30 cellular contexts compared by ENCODE assay signal in the genomic region with DNA sequence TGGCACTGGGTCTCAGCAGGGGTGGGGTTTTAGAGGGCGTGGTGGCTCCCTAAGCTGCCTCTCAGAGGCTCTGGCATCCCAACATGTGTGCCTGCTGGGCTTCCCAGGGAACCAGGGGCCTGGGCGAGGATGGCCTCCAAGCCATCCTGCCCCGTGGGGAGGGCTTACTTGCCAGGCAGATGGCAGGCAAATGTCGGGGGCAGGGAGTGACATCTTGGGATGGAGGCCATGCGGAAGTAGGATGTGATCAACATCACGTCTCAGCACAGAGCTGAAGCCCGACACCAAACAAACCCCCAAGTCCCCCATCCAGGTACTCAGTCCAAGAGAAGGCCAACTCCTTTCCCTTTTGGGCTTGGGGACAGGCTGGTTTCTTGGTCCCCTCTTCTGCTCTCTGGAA. TPM values are rescaled to one million over a fixed set of nuclear protein-coding genes. Genes with fewer than 3 reads are reported as not detected.
DNase-seq lines count a peak whose midpoint lies in the region; ATAC-seq, FAIRE-seq and TF ChIP-seq lines count a peak whose summit lies in the region.
"Had no signal": no experiment of that assay in that cellular context is flagged by ENCODE, and none has a peak within 500 bp of the region (broad histone marks: within the 10 kb centered on the region; RNA-seq: fewer than 3 reads in every experiment).

No MANE protein-coding gene starts in this region.

- peak; percentile 63 for DNase-seq in DMS 273 (lab: John Stamatoyannopoulos, UW; ENCODE audit: unreplicated experiment)
- no peak for DNase-seq in DMS 273 treated with DMSO at 0.1 percent for 48 hours (lab: John Stamatoyannopoulos, UW)
- DNase-seq in RWPE2 (ENCODE audit: low spot score), result peak; percentile 23
- DNase-seq in kidney, result peak; percentile 61
- no peak for DNase-seq in tibial nerve (ENCODE audit: low spot score in 2 of 2)
- no peak for DNase-seq in SHP77 (lab: John Stamatoyannopoulos, UW)
- DNase-seq: BE2C; CD4-positive, CD25-positive, alpha-beta regulatory T cell; GDM1; HFFc6; Kasumi-1; MV-4-11; NCI-H1105; NCI-H1436 treated with DMSO at 0.1 percent for 48 hours; NCI-H187 treated with DMSO at 0.1 percent for 48 hours; NCI-H2171 treated with DMSO at 0.1 percent for 48 hours; NCI-H748 treated with DMSO at 0.1 percent for 48 hours; NK-92 treated with Interleukin-12 subunit alpha and Interleukin-12 subunit beta, amount 100 ng/mL, for 24 hours; PC-3; RPMI8226; SIG-M5 had no signal

- intact Hi-C loops in kidney (cut with DNase I), result no loop called here

- no peak for TF ChIP-seq CTCF in RWPE2 (IDR thresholded peaks at IDR 0.05; ENCODE audit: poor library complexity, severe bottlenecking)
- TF ChIP-seq CTCF in kidney (IDR thresholded peaks at IDR 0.05; ENCODE audit: borderline replicate concordance, extremely low read depth, insufficient read depth), result no peak
- no peak for TF ChIP-seq CTCF in tibial nerve (IDR thresholded peaks at IDR 0.05)

- whole genome bisulfite sequencing in tibial nerve, 2 donors, result 67 to 69% methylated on average over 6 to 7 of the region's 7 CpGs

- no peak for TF ChIP-seq POLR2A in tibial nerve (IDR thresholded peaks at IDR 0.05)

- H3K36me3 ChIP-seq in RWPE2 (ENCODE audit: low read depth), result no peaks in the 10 kb centered on the region
- no peaks in the 10 kb centered on the region for H3K36me3 ChIP-seq in kidney (ENCODE audit: control insufficient read depth in 1 of 2, insufficient read depth in 2 of 2, low read length in 2 of 2)
- H3K36me3 ChIP-seq in tibial nerve, result no peaks in the 10 kb centered on the region
- H3K36me3 ChIP-seq: HAP-1 had no signal

- FAIRE-seq in kidney (lab: Jason Lieb, UNC), result no peak
- FAIRE-seq: D721Med, GM12878, K562 had no signal

- H3K9me3 ChIP-seq in RWPE2 (ENCODE audit: severe bottlenecking) (no peaks in the 10 kb centered on the region), kidney (ENCODE audit: control insufficient read depth in 1 of 2, low read length in 2 of 2) (no peaks in the 10 kb centered on the region), tibial nerve (no peaks in the 10 kb centered on the region)
- H3K9me3 ChIP-seq: BE2C, HAP-1, SK-N-SH had no signal

- H3K27ac ChIP-seq in RWPE2 (ENCODE audit: poor library complexity, severe bottlenecking) (peak overlapping the region; percentile 54), kidney (ENCODE audit: low read depth in 2 of 2, low read length in 2 of 2) (no peak overlapping the region), tibial nerve (peak overlapping the region in 3 of 4 donors; percentile 30 to 77 (median 66))
- H3K27ac ChIP-seq: 22Rv1 had no signal

- no peak for TF ChIP-seq EP300 in tibial nerve (IDR thresholded peaks at IDR 0.05)

- ATAC-seq in RWPE2 (ENCODE audit: low read depth) (no peak), GM19455 (IDR thresholded peaks at IDR 0.05; ENCODE audit: unreplicated experiment) (no peak)
- ATAC-seq: GM23338, PC-3 had no signal

- no peak overlapping the region for H3K9ac ChIP-seq in kidney (ENCODE audit: low read length in 2 of 2)
- H3K9ac ChIP-seq: SK-N-SH had no signal

- H3K27me3 ChIP-seq in RWPE2 (ENCODE audit: insufficient read depth, poor library complexity, severe bottlenecking), result no peaks in the 10 kb centered on the region
- H3K27me3 ChIP-seq in tibial nerve, result peaks cover 0 to 90% of the 10 kb centered on the region in 2 donors
- H3K27me3 ChIP-seq: BE2C had no signal

- H3K4me3 ChIP-seq in RWPE2 (ENCODE audit: severe bottlenecking) (no peak overlapping the region), kidney (ENCODE audit: low read length in 2 of 2) (no peak overlapping the region), tibial nerve (no peak overlapping the region)
- H3K4me3 ChIP-seq: GM12878, GM23338, HAP-1, K562 had no signal

- peaks cover 9% of the 10 kb centered on the region for H3K4me1 ChIP-seq in RWPE2 (ENCODE audit: insufficient read depth, poor library complexity, severe bottlenecking)
- no peaks in the 10 kb centered on the region for H3K4me1 ChIP-seq in kidney (ENCODE audit: control insufficient read depth in 1 of 2, insufficient read depth in 1 of 2, low read depth in 1 of 2, low read length in 2 of 2)
- H3K4me1 ChIP-seq in tibial nerve, result peaks cover 0 to 13% (median 5%) of the 10 kb centered on the region in 4 donors

RNA-seq across cellular contexts. Expression of a gene that starts 4.7 kb away (rescaled TPM):
- total RNA-seq in kidney (71.9 TPM), tibial nerve (10 to 100 TPM; 23.7 to 53.7 (median 46.3) TPM)
- polyA plus RNA-seq in kidney (ENCODE audit: insufficient read depth, low read depth, low replicate concordance), result 26.1 TPM

RNA-seq across cellular contexts. Expression of a gene that starts 23.2 kb away (rescaled TPM):
- total RNA-seq in kidney (2.3 TPM), tibial nerve (1 to 10 TPM; 2.1 to 9.3 (median 5.7) TPM)
- 22.1 TPM for polyA plus RNA-seq in kidney (ENCODE audit: insufficient read depth, low read depth, low replicate concordance)
- total RNA-seq: CD4-positive, CD25-positive, alpha-beta regulatory T cell; GM12878; GM23338; HFFc6; HT1080; K562; PC-3 had no signal
- polyA plus RNA-seq: CD4-positive, CD25-positive, alpha-beta regulatory T cell; GM23338; K562; SK-N-SH had no signal

RNA-seq across cellular contexts. Expression of a gene that starts 44.8 kb away (rescaled TPM):
- total RNA-seq in kidney, result 73.0 TPM
- 38.3 TPM for polyA plus RNA-seq in kidney (ENCODE audit: insufficient read depth, low read depth, low replicate concordance)
- 10 to 100 TPM; 23.0 to 90.9 (median 32.7) TPM for total RNA-seq in tibial nerve

RNA-seq across cellular contexts. Expression of a gene that starts 50.9 kb away (rescaled TPM):
- 7.0 TPM for total RNA-seq in kidney
- polyA plus RNA-seq in kidney (ENCODE audit: insufficient read depth, low read depth, low replicate concordance), result 4.7 TPM
- 10 to 100 TPM; 19.9 to 24.6 (median 21.2) TPM for total RNA-seq in tibial nerve
- total RNA-seq: HFFc6 had no signal
- polyA plus RNA-seq: CD4-positive, CD25-positive, alpha-beta regulatory T cell had no signal

RNA-seq across cellular contexts. Expression of a gene that starts 53.6 kb away (rescaled TPM):
- total RNA-seq in kidney, result 79.3 TPM
- 120 TPM for polyA plus RNA-seq in kidney (ENCODE audit: insufficient read depth, low read depth, low replicate concordance)
- total RNA-seq in tibial nerve, result 100 to 1,000 TPM in 1 of 4 donors, 10 to 100 TPM in 3; 48.0 to 152 (median 73.8) TPM

Comparison
In these comparisons a context has a peak if more than half of its experiments do, and no peak if none do; other contexts are left out.
1. DNase-seq: peak in DMS 273 (single experiment), RWPE2 (single experiment) and kidney (single experiment); none in DMS 273 treated with DMSO at 0.1 percent for 48 hours (single experiment), tibial nerve (0 of 2) and SHP77 (0 of 2).
2. H3K27ac ChIP-seq: peak in RWPE2 (single experiment) and tibial nerve (3 of 4); none in kidney (0 of 2).